1 cellular context compared by ENCODE assay signal in genomic region chr17:50151937-50152547, GRCh38.
TF ChIP-seq lines count a peak whose summit lies in the region.

No MANE protein-coding gene starts in this region.

TF ChIP-seq in GM12878, 131 proteins besides CTCF, POLR2A, EP300 and RAD21 (continued from another document):
- TF ChIP-seq IRF5 (IDR thresholded peaks at IDR 0.05; ENCODE audit: borderline replicate concordance) = no peak
- TF ChIP-seq TCF12 (IDR thresholded peaks at IDR 0.05; ENCODE audit: low read depth, low read length) = peak; percentile 94
- TF ChIP-seq PKNOX1 (IDR thresholded peaks at IDR 0.05) = no peak
- TF ChIP-seq MEF2B (IDR thresholded peaks at IDR 0.05; ENCODE audit: partially characterized antibody, poor library complexity, severe bottlenecking) = peak; percentile 9
- TF ChIP-seq MXI1 (IDR thresholded peaks at IDR 0.05; ENCODE audit: low read depth, low read length) = 0 out of 2 replicates have a peak, but pooled peaks have one; percentile 41
- peak; percentile 73 for TF ChIP-seq GATAD2B (conservative IDR thresholded peaks at IDR 0.05; ENCODE audit: low read depth)
- TF ChIP-seq ZNF592 (IDR thresholded peaks at IDR 0.05) = 0 out of 2 replicates have a peak, but pooled peaks have one; percentile 15
- TF ChIP-seq NR2C2 (IDR thresholded peaks at IDR 0.05; ENCODE audit: borderline replicate concordance, control insufficient read depth, insufficient read length, low read depth) = no peak
- TF ChIP-seq RBBP5 (conservative IDR thresholded peaks at IDR 0.05) = no peak
- TF ChIP-seq CBFB (IDR thresholded peaks at IDR 0.05; ENCODE audit: low read depth) = peak; percentile 73; the same call in 1 of the 2 replicates
- 0 out of 2 replicates have a peak, but pooled peaks have one; percentile 49 for TF ChIP-seq POLR2AphosphoS5 (IDR thresholded peaks at IDR 0.05; ENCODE audit: low read length)
- peak in 1 of 2 experiments; percentile 92; a peak in 2 of 3 replicates for TF ChIP-seq EGR1 (IDR thresholded peaks at IDR 0.05; ENCODE audit: borderline replicate concordance in 1 of 2, low read depth in 2 of 2, low read length in 2 of 2)
- TF ChIP-seq CHD1 (IDR thresholded peaks at IDR 0.05; ENCODE audit: low read depth, low read length) = no peak
- TF ChIP-seq PAX5 (IDR thresholded peaks at IDR 0.05; ENCODE audit: borderline replicate concordance, low read depth, low read length) = peak; percentile 70; the same call in 1 of the 2 replicates
- peak; percentile 38; the same call in 1 of the 2 replicates for TF ChIP-seq ZBTB40 (IDR thresholded peaks at IDR 0.05; ENCODE audit: borderline replicate concordance)
- TF ChIP-seq SP1 (IDR thresholded peaks at IDR 0.05; ENCODE audit: low read depth, low read length) = peak; percentile 92
- peak; percentile 24; the same call in 1 of the 2 replicates for TF ChIP-seq TAF1 (IDR thresholded peaks at IDR 0.05; ENCODE audit: borderline replicate concordance, low read depth, low read length)
- TF ChIP-seq CBX5 (IDR thresholded peaks at IDR 0.05; ENCODE audit: low read depth) = no peak
- TF ChIP-seq SMAD5 (IDR thresholded peaks at IDR 0.05; ENCODE audit: low read depth) = no peak
- TF ChIP-seq DPF2 (IDR thresholded peaks at IDR 0.05) = peak; percentile 72
- TF ChIP-seq PBX3 (IDR thresholded peaks at IDR 0.05; ENCODE audit: insufficient replicate concordance, low read depth, low read length) = peak; percentile 83
- 0 out of 2 replicates have a peak, but pooled peaks have one; percentile 19 for TF ChIP-seq MEF2A (IDR thresholded peaks at IDR 0.05; ENCODE audit: insufficient read depth, low read depth, low read length)
- no peak for TF ChIP-seq FOXK2 (IDR thresholded peaks at IDR 0.05)
- peak in 1 of 2 experiments; percentile 44; a peak in 1 of 4 replicates for TF ChIP-seq BHLHE40 (IDR thresholded peaks at IDR 0.05; ENCODE audit: borderline replicate concordance in 1 of 2, low read depth in 2 of 2, low read length in 1 of 2)
- TF ChIP-seq IKZF2 (IDR thresholded peaks at IDR 0.05) = peak; percentile 98
- peak; percentile 86; the same call in 1 of the 2 replicates for TF ChIP-seq TCF3 (IDR thresholded peaks at IDR 0.05; ENCODE audit: borderline replicate concordance, insufficient read depth, low read depth, low read length)
- no peak for TF ChIP-seq REST (IDR thresholded peaks at IDR 0.05; ENCODE audit: low read depth, low read length)
- no peak for TF ChIP-seq HCFC1 (IDR thresholded peaks at IDR 0.05; ENCODE audit: low read length)
- peak; percentile 63; the same call in 1 of the 2 replicates for TF ChIP-seq SIN3A (IDR thresholded peaks at IDR 0.05; ENCODE audit: low read depth, low read length)
